Comparison of ENCODE assay signal across 11 cellular contexts in genomic region chr6:125865015-125865414, GRCh38.
"Had no signal": no experiment of that assay in that cellular context is flagged by ENCODE, and none has a peak within 500 bp of the region (broad histone marks: within the 10 kb centered on the region; RNA-seq: fewer than 3 reads in every experiment).

No MANE protein-coding gene starts in this region.

- H3K27ac ChIP-seq: heart right ventricle, pancreas had no signal

- DNase-seq: heart right ventricle; islet precursor cell; midbrain; naive B cell; occipital lobe; pancreas; right cardiac atrium; stimulated activated CD4-positive, alpha-beta T cell treated with anti-CD3 and anti-CD28 coated beads, Interleukin-2, amount 100 ng/mL, for 48 hours; stimulated activated naive CD8-positive, alpha-beta T cell treated with anti-CD3 and anti-CD28 coated beads, Interleukin-15, Interleukin-2, amounts not matched to agents 100 U/mL and 50 U/mL, for 24 hours had no signal

- H3K36me3 ChIP-seq: heart right ventricle, pancreas had no signal

- ATAC-seq: heart right ventricle; left lobe of liver; pancreas; stimulated activated naive CD8-positive, alpha-beta T cell treated with anti-CD3 and anti-CD28 coated beads, Interleukin-15, Interleukin-2, amounts not matched to agents 100 U/mL and 50 U/mL, for 24 hours had no signal

- H3K4me3 ChIP-seq: heart right ventricle, pancreas, smooth muscle cell had no signal

- H3K27me3 ChIP-seq: heart right ventricle, pancreas had no signal

- H3K9me3 ChIP-seq: heart right ventricle, pancreas had no signal
